38 cellular contexts compared by ENCODE assay signal in genomic region chr15:40142428-40142827, GRCh38. TPM values are rescaled to one million over a fixed set of nuclear protein-coding genes. Genes with fewer than 3 reads are reported as not detected.
"Had no signal": no experiment of that assay in that cellular context is flagged by ENCODE, and none has a peak within 500 bp of the region (broad histone marks: within the 10 kb centered on the region; RNA-seq: fewer than 3 reads in every experiment).

No MANE protein-coding gene starts in this region.

- ATAC-seq: activated CD8-positive, alpha-beta T cell treated with anti-CD3 and anti-CD28 coated beads, Interleukin-2, amount 10 ng/mL, durations not matched to agents 7 days and 5 days; Right ventricle myocardium inferior; SK-N-SH treated with all-trans-retinoic acid at 6 μM for 48 hours had no signal

- H3K4me3 ChIP-seq: PC-9 had no signal

- H3K36me3 Mint-ChIP-seq: activated naive CD8-positive, alpha-beta T cell treated with anti-CD3 and anti-CD28 coated beads for 36 hours had no signal

- H2AFZ ChIP-seq: PC-9 had no signal

- FAIRE-seq: RCC 7860 had no signal

- H3K4me3 Mint-ChIP-seq: activated CD4-positive, alpha-beta T cell treated with anti-CD3 and anti-CD28 coated beads, Interleukin-2, amount 10 ng/mL, durations not matched to agents 24 days and 14 days; activated CD8-positive, alpha-beta T cell treated with anti-CD3 and anti-CD28 coated beads, Interleukin-2, amount 10 ng/mL, durations not matched to agents 7 days and 5 days; activated naive CD8-positive, alpha-beta T cell treated with anti-CD3 and anti-CD28 coated beads for 36 hours had no signal

- H3K27ac ChIP-seq: brain microvascular endothelial cell, PC-9, RWPE1, WERI-Rb-1 had no signal

- H3K36me3 ChIP-seq: brain microvascular endothelial cell, WERI-Rb-1 had no signal

- H3K27ac Mint-ChIP-seq: activated CD4-positive, alpha-beta T cell treated with anti-CD3 and anti-CD28 coated beads, Interleukin-2, amount 10 ng/mL, durations not matched to agents 24 days and 14 days; activated CD8-positive, alpha-beta T cell treated with anti-CD3 and anti-CD28 coated beads, Interleukin-2, amount 10 ng/mL, durations not matched to agents 7 days and 5 days; activated naive CD8-positive, alpha-beta T cell treated with anti-CD3 and anti-CD28 coated beads for 36 hours had no signal

- DNase-seq: activated CD4-positive, alpha-beta T cell treated with anti-CD3 and anti-CD28 coated beads, Interleukin-2, amount 10 ng/mL, durations not matched to agents 24 days and 14 days; activated CD4-positive, alpha-beta T cell treated with anti-CD3 and anti-CD28 coated beads, Interleukin-2, amount 50 U/mL, for 4 hours; activated CD4-positive, CD25-positive, alpha-beta regulatory T cell; activated CD8-positive, alpha-beta memory T cell treated with anti-CD3 and anti-CD28 coated beads, Interleukin-2, amount 50 U/mL, for 48 hours; activated CD8-positive, alpha-beta T cell treated with anti-CD3 and anti-CD28 coated beads, Interleukin-2, amount 10 ng/mL, durations not matched to agents 7 days and 5 days; activated effector memory CD4-positive, alpha-beta T cell treated with Interleukin-2 at 50 U/mL for 16 hours; activated naive CD4-positive, alpha-beta T cell treated with anti-CD3 and anti-CD28 coated beads, Interleukin-2, amount 50 U/mL, for 16 hours; activated naive CD8-positive, alpha-beta T cell treated with anti-CD3 and anti-CD28 coated beads for 36 hours; activated T-cell treated with anti-CD3 and anti-CD28 coated beads, Interleukin-2, amount 50 U/mL, for 48 hours; amniotic stem cell; aorta; brain microvascular endothelial cell; central memory CD4-positive, alpha-beta T cell; Karpas-422; KBM-7; MV-4-11; NCI-H1092; NCI-H1417; NCI-H146; NCI-H187; NCI-H2029 treated with DMSO at 0.1 percent for 48 hours; NCI-H2107; NCI-H2171; NCI-H510A; NCI-H526; NCI-H748 treated with DMSO at 0.1 percent for 48 hours; PC-9; SIG-M5; SW 1271; T-helper 1 cell; T-helper 2 cell; T-helper 9 cell; WERI-Rb-1 had no signal

- H3K4me2 ChIP-seq: PC-9 had no signal

- H3K27me3 ChIP-seq: brain microvascular endothelial cell had no signal

- H3K9me3 Mint-ChIP-seq: activated CD4-positive, alpha-beta T cell treated with anti-CD3 and anti-CD28 coated beads, Interleukin-2, amount 10 ng/mL, durations not matched to agents 24 days and 14 days; activated naive CD8-positive, alpha-beta T cell treated with anti-CD3 and anti-CD28 coated beads for 36 hours had no signal

- H3K4me1 Mint-ChIP-seq: activated CD4-positive, alpha-beta T cell treated with anti-CD3 and anti-CD28 coated beads, Interleukin-2, amount 10 ng/mL, durations not matched to agents 24 days and 14 days; activated naive CD8-positive, alpha-beta T cell treated with anti-CD3 and anti-CD28 coated beads for 36 hours had no signal

RNA-seq across cellular contexts. Expression of gene BMF, which starts 33.7 kb away (rescaled TPM):
- total RNA-seq: MCF 10A had no signal
